ENCODE assay signal across 24 cellular contexts in genomic region chr3:20190991-20191390, GRCh38. TPM values are rescaled to one million over a fixed set of nuclear protein-coding genes. Genes with fewer than 3 reads are reported as not detected.
DNase-seq lines count a peak whose midpoint lies in the region; ATAC-seq, FAIRE-seq and TF ChIP-seq lines count a peak whose summit lies in the region.
"Had no signal": no experiment of that assay in that cellular context is flagged by ENCODE, and none has a peak within 500 bp of the region (broad histone marks: within the 10 kb centered on the region; RNA-seq: fewer than 3 reads in every experiment).

No MANE protein-coding gene starts in this region.

- in situ Hi-C loops in HepG2 (cut with HindIII; ENCODE audit: extremely low pct_ligation_motif_present, low pct_unique_long_range_greater_than_20kb) = no loop called here

- 33% methylated on average over 5 of the region's 5 CpGs for WGBS in HepG2 (ENCODE audit: low lambda C conversion rate)
- 78% methylated on average over 5 of the region's 5 CpGs for WGBS in right lobe of liver (ENCODE audit: insufficient coverage, low coverage, low lambda C conversion rate, missing lambda C conversion rate)

- peaks cover 2% of the 10 kb centered on the region for H3K27me3 Mint-ChIP-seq in glutamatergic neuron (ENCODE audit: unreplicated experiment)
- H3K27me3 Mint-ChIP-seq: activated CD4-positive, alpha-beta memory T cell treated with anti-CD3 and anti-CD28 coated beads, Interleukin-2, amount 10 ng/mL, durations not matched to agents 7 days and 5 days; activated naive CD8-positive, alpha-beta T cell treated with anti-CD3 and anti-CD28 coated beads, Interleukin-2, amount 10 ng/mL, durations not matched to agents 7 days and 5 days; B cell had no signal

- H3K27me3 ChIP-seq in HepG2 (ENCODE audit: control insufficient read depth in 1 of 2, insufficient read depth in 2 of 2, low read length in 2 of 2) = no peaks in the 10 kb centered on the region; a peak in 1 of 5 replicates
- no peaks in the 10 kb centered on the region for H3K27me3 ChIP-seq in right lobe of liver
- H3K27me3 ChIP-seq: right atrium auricular region, transverse colon had no signal

- H3K4me2 ChIP-seq in HepG2 (ENCODE audit: low read depth, low read length) = no peak overlapping the region; the same call in 1 of the 2 replicates

- peak; percentile 11; the same call in 1 of the 2 replicates for TF ChIP-seq CTCF in HepG2 (CRISPR knock-in tag; IDR thresholded peaks at IDR 0.05)
- no peak for TF ChIP-seq CTCF in right lobe of liver (IDR thresholded peaks at IDR 0.05)
- TF ChIP-seq CTCF in VCaP (conservative IDR thresholded peaks at IDR 0.05) = peak; percentile 40; the same call in 1 of the 2 replicates
- no peak for TF ChIP-seq CTCF in glutamatergic neuron (IDR thresholded peaks at IDR 0.05; ENCODE audit: partially characterized antibody, unreplicated experiment)

- H3K4me3 Mint-ChIP-seq in glutamatergic neuron (ENCODE audit: unreplicated experiment) = no peak overlapping the region
- H3K4me3 Mint-ChIP-seq: activated CD4-positive, alpha-beta memory T cell treated with anti-CD3 and anti-CD28 coated beads, Interleukin-2, amount 10 ng/mL, durations not matched to agents 7 days and 5 days; activated naive CD8-positive, alpha-beta T cell treated with anti-CD3 and anti-CD28 coated beads, Interleukin-2, amount 10 ng/mL, durations not matched to agents 7 days and 5 days; B cell; natural killer cell treated with Interleukin-12 subunit alpha and Interleukin-12 subunit beta and Interleukin-15 and Interleukin-18, amount 100 ng/mL, for 72 hours had no signal

- TF ChIP-seq POLR2A in HepG2 (IDR thresholded peaks at IDR 0.05; ENCODE audit: insufficient read depth in 1 of 2, low read depth in 2 of 2, low read length in 2 of 2) = no peak
- no peak for TF ChIP-seq POLR2A in right lobe of liver (IDR thresholded peaks at IDR 0.05)

- no peak for TF ChIP-seq RAD21 in HepG2 (CRISPR knock-in tag; IDR thresholded peaks at IDR 0.05)

- H3K27ac Mint-ChIP-seq in glutamatergic neuron (ENCODE audit: unreplicated experiment) = no peak overlapping the region
- H3K27ac Mint-ChIP-seq: activated CD4-positive, alpha-beta memory T cell treated with anti-CD3 and anti-CD28 coated beads, Interleukin-2, amount 10 ng/mL, durations not matched to agents 7 days and 5 days; activated naive CD8-positive, alpha-beta T cell treated with anti-CD3 and anti-CD28 coated beads, Interleukin-2, amount 10 ng/mL, durations not matched to agents 7 days and 5 days; B cell; natural killer cell treated with Interleukin-12 subunit alpha and Interleukin-12 subunit beta and Interleukin-15 and Interleukin-18, amount 100 ng/mL, for 72 hours had no signal

- no peak for DNase-seq in HepG2 (ENCODE audit: low spot score)
- no peak for DNase-seq in right lobe of liver
- DNase-seq in glutamatergic neuron = peak; percentile 21
- DNase-seq in amygdala (lab: John Stamatoyannopoulos, UW) = no peak
- DNase-seq in superior temporal gyrus (ENCODE audit: extremely low spot score) = no peak
- no peak for DNase-seq in cerebellar cortex (ENCODE audit: low spot score)
- DNase-seq in activated gamma-delta T cell (lab: John Stamatoyannopoulos, UW) = no peak
- DNase-seq: activated CD4-positive, alpha-beta memory T cell treated with anti-CD3 and anti-CD28 coated beads, Interleukin-2, amount 10 ng/mL, durations not matched to agents 7 days and 5 days; activated CD4-positive, CD25-positive, alpha-beta regulatory T cell treated with anti-CD3 and anti-CD28 coated beads, Interleukin-2, amount 50 U/mL, for 72 hours; activated CD8-positive, alpha-beta memory T cell treated with anti-CD3 and anti-CD28 coated beads, Interleukin-2, amount 50 U/mL, for 48 hours; activated naive CD8-positive, alpha-beta T cell treated with anti-CD3 and anti-CD28 coated beads, Interleukin-2, amount 10 ng/mL, durations not matched to agents 7 days and 5 days; cerebellar nuclear complex; DMS79; GF-D8; kidney; stimulated activated CD4-positive, alpha-beta T cell treated with anti-CD3 and anti-CD28 coated beads, Interleukin-2, amount 100 ng/mL, for 24 hours; transverse colon had no signal

- intact Hi-C loops in HepG2 (cut with micrococcal nuclease; ENCODE audit: unreplicated experiment) (no loop called here), right lobe of liver (cut with DNase I) (no loop called here)

- H2AFZ ChIP-seq in HepG2 (ENCODE audit: low read length) = no peak overlapping the region

- H3K36me3 ChIP-seq in HepG2 (replicated peaks in 1 of 2; ENCODE audit: control insufficient read depth in 1 of 2, insufficient read depth in 2 of 2, low read length in 2 of 2) (no peaks in the 10 kb centered on the region), right lobe of liver (no peaks in the 10 kb centered on the region)
- H3K36me3 ChIP-seq: right atrium auricular region, transverse colon had no signal

- no peak for FAIRE-seq in HepG2 (lab: Jason Lieb, UNC)
- FAIRE-seq: GM19239, kidney had no signal

- no peak overlapping the region for H3K27ac ChIP-seq in HepG2 (ENCODE audit: extremely low read length, insufficient read depth, low read length)
- no peak overlapping the region for H3K27ac ChIP-seq in right lobe of liver
- H3K27ac ChIP-seq in VCaP = no peak overlapping the region
- H3K27ac ChIP-seq: right atrium auricular region, RWPE1, SK-N-MC, transverse colon had no signal

- peaks cover 4% of the 10 kb centered on the region for H3K4me1 Mint-ChIP-seq in glutamatergic neuron (ENCODE audit: low read depth, unreplicated experiment)
- H3K4me1 Mint-ChIP-seq: activated naive CD8-positive, alpha-beta T cell treated with anti-CD3 and anti-CD28 coated beads, Interleukin-2, amount 10 ng/mL, durations not matched to agents 7 days and 5 days had no signal

- H3K36me3 Mint-ChIP-seq in glutamatergic neuron (ENCODE audit: unreplicated experiment) = no peaks in the 10 kb centered on the region
- H3K36me3 Mint-ChIP-seq: natural killer cell treated with Interleukin-12 subunit alpha and Interleukin-12 subunit beta and Interleukin-15 and Interleukin-18, amount 100 ng/mL, for 72 hours had no signal

- BruUV-seq in HepG2 (replicated peaks; lab: Mats Ljungman, UMichigan) = no TSS peak

- CTCF ChIA-PET in HepG2 (lab: Yijun Ruan, JAX; ENCODE audit: low intra/inter-chr PET ratio, low total read pairs) = no interaction called here

- H4K20me1 ChIP-seq in HepG2 (ENCODE audit: insufficient read depth, low read length) = no peaks in the 10 kb centered on the region

- H3K9ac ChIP-seq in HepG2 (ENCODE audit: insufficient read depth, low read depth, low read length) = no peak overlapping the region

- H3K9me3 Mint-ChIP-seq in glutamatergic neuron (ENCODE audit: unreplicated experiment) = no peaks in the 10 kb centered on the region
- H3K9me3 Mint-ChIP-seq: activated CD4-positive, alpha-beta memory T cell treated with anti-CD3 and anti-CD28 coated beads, Interleukin-2, amount 10 ng/mL, durations not matched to agents 7 days and 5 days; activated naive CD8-positive, alpha-beta T cell treated with anti-CD3 and anti-CD28 coated beads, Interleukin-2, amount 10 ng/mL, durations not matched to agents 7 days and 5 days; natural killer cell treated with Interleukin-12 subunit alpha and Interleukin-12 subunit beta and Interleukin-15 and Interleukin-18, amount 100 ng/mL, for 72 hours had no signal

- no peaks in the 10 kb centered on the region for H3K79me2 ChIP-seq in HepG2 (ENCODE audit: insufficient read depth, low read length)

- H3K4me1 ChIP-seq in HepG2 (ENCODE audit: insufficient read depth, low read length) (peaks cover 11% of the 10 kb centered on the region; the same call in 1 of the 2 replicates), right lobe of liver (no peaks in the 10 kb centered on the region)

- TF ChIP-seq EP300 in HepG2 (IDR thresholded peaks at IDR 0.05; ENCODE audit: low read depth in 2 of 2, low read length in 2 of 2) (no peak), HepG2 (CRISPR knock-in tag; IDR thresholded peaks at IDR 0.05; ENCODE audit: borderline replicate concordance) (no peak)

- H3K9me3 ChIP-seq in HepG2 (ENCODE audit: low read length) (no peaks in the 10 kb centered on the region), right lobe of liver (no peaks in the 10 kb centered on the region)
- H3K9me3 ChIP-seq: right atrium auricular region, transverse colon had no signal

- ATAC-seq in HepG2 (peak; percentile 27; the same call in 2 of the 3 replicates), right lobe of liver (no peak)
- ATAC-seq: natural killer cell treated with Interleukin-12 subunit alpha and Interleukin-12 subunit beta and Interleukin-15 and Interleukin-18, amount 100 ng/mL, for 72 hours had no signal

- POLR2A ChIA-PET in HepG2 (lab: Yijun Ruan, JAX) = no interaction called here

- H3K4me3 ChIP-seq in HepG2 (replicated peaks in 1 of 3; ENCODE audit: insufficient read depth in 1 of 3, low read depth in 2 of 3, low read length in 3 of 3) = no peak overlapping the region
- H3K4me3 ChIP-seq in right lobe of liver = no peak overlapping the region
- H3K4me3 ChIP-seq: right atrium auricular region, SK-N-MC, transverse colon had no signal

TF ChIP-seq in HepG2, 621 proteins besides CTCF, POLR2A, EP300 and RAD21 (continues in another document):
- TF ChIP-seq SOX6 (IDR thresholded peaks at IDR 0.05) (no peak), SOX6 (CRISPR knock-in tag; IDR thresholded peaks at IDR 0.05) (no peak)

RNA-seq across cellular contexts. Expression of gene SGO1, which starts 5.0 kb away (rescaled TPM):
- total RNA-seq in HepG2 (2016; rRNA removed; fragmentation: Illumina TruSeq; extraction: Trizol) = 16.1 and 23.8 TPM in 2 replicates
- total RNA-seq in HepG2 (2016; cell fraction: cytosol; rRNA removed; fragmentation: Illumina TruSeq; extraction: Trizol; ENCODE audit: low read depth) = 6.4 and 6.9 TPM in 2 replicates
- 15.3 and 19.8 TPM in 2 replicates for total RNA-seq in HepG2 (2016; cell fraction: insoluble cytoplasmic fraction; rRNA removed; fragmentation: Illumina TruSeq; extraction: Trizol)
- 15.4 and 15.5 TPM in 2 replicates for total RNA-seq in HepG2 (2016; cell fraction: membrane; rRNA removed; fragmentation: Illumina TruSeq; extraction: Trizol)
- 14.4 and 14.6 TPM in 2 replicates for total RNA-seq in HepG2 (2016; cell fraction: nucleus; rRNA removed; fragmentation: Illumina TruSeq; extraction: Trizol)
- 1.4 and 2.1 TPM in 2 replicates for polyA plus RNA-seq in HepG2 (2011; rRNA removed)
- polyA plus RNA-seq in HepG2 (2011; cell fraction: cytosol; rRNA removed) = 0.97 and 1.4 TPM in 2 replicates
- polyA plus RNA-seq in HepG2 (2011; cell fraction: nucleus; rRNA removed) = 0.50 and 1.2 TPM in 2 replicates
- polyA plus RNA-seq in HepG2 (2012) = 2.4 and 5.4 TPM in 2 replicates
- 4.9 and 5.5 TPM in 2 replicates for polyA plus RNA-seq in HepG2 (2016; cell fraction: cytosol; fragmentation: Illumina TruSeq; extraction: Trizol; ENCODE audit: low read depth)
- 22.0 and 23.5 TPM in 2 replicates for polyA plus RNA-seq in HepG2 (2016; cell fraction: insoluble cytoplasmic fraction; fragmentation: Illumina TruSeq; extraction: Trizol; ENCODE audit: low read depth)
- 8.3 and 10.1 TPM in 2 replicates for polyA plus RNA-seq in HepG2 (2016; cell fraction: membrane; fragmentation: Illumina TruSeq; extraction: Trizol; ENCODE audit: low read depth)
- 13.8 TPM in 2 replicates for polyA plus RNA-seq in HepG2 (2016; cell fraction: nucleus; fragmentation: Illumina TruSeq; extraction: Trizol; ENCODE audit: insufficient read depth, low read depth)
- 0.90 and 4.6 TPM in 2 replicates for polyA minus RNA-seq in HepG2 (2011; rRNA and poly(A)+ RNA removed; ENCODE audit: low replicate concordance)
- polyA minus RNA-seq in HepG2 (2011; cell fraction: cytosol; rRNA and poly(A)+ RNA removed) = 2.0 and 3.3 TPM in 2 replicates
- polyA minus RNA-seq in HepG2 (2011; cell fraction: nucleus; rRNA and poly(A)+ RNA removed) = 6.8 and 11.5 TPM in 2 replicates
- total RNA-seq in right lobe of liver = 1 to 10 TPM in 1 of 6 experiments, under 1 TPM in 5; 0.20 to 1.1 (median 0.58) TPM
- total RNA-seq in glutamatergic neuron (ENCODE audit: unreplicated experiment) = 5.0 TPM

Comparison
In these comparisons a context has a peak if more than half of its experiments do, and no peak if none do; other contexts are left out.
1. CTCF ChIP-seq: peak in HepG2 (single experiment) and VCaP (single experiment); none in right lobe of liver (0 of 4) and glutamatergic neuron (single experiment).